Comparison of ENCODE assay signal across 36 cellular contexts in the genomic region with DNA sequence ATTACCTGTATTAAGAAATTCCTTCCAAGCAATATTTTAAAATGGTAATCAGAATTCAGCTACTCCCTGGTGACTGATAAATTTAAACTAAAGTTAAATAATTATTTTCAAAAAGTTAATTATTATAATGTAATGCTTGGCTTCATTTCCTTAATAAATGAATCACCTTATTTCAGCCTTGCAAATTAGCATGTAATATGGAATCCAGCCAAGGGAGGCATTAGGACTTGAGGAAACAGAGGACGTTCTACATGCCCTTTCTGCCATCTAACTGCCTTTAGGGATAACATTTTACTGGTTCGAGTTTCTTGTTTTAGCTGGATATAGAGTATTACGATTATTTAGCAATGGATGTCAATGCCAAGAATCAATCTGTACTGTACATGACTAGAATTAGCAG.
"Had no signal": no experiment of that assay in that cellular context is flagged by ENCODE, and none has a peak within 500 bp of the region (broad histone marks: within the 10 kb centered on the region; RNA-seq: fewer than 3 reads in every experiment).

No MANE protein-coding gene starts in this region.

- H3K36me3 ChIP-seq: adrenal gland, breast epithelium, esophagus muscularis mucosa, gastrocnemius medialis, WERI-Rb-1 had no signal

- H3K9me3 ChIP-seq: adrenal gland, gastrocnemius medialis had no signal

- H3K27me3 ChIP-seq: adrenal gland, breast epithelium, dorsolateral prefrontal cortex, esophagus muscularis mucosa, foreskin keratinocyte, gastrocnemius medialis had no signal

- H3K4me3 Mint-ChIP-seq: activated B cell treated with CpG ODN at 0.5 μM for 24 hours; activated CD8-positive, alpha-beta T cell treated with anti-CD3 and anti-CD28 coated beads for 36 hours; activated naive CD4-positive, alpha-beta T cell treated with anti-CD3 and anti-CD28 coated beads for 36 hours; activated naive CD4-positive, alpha-beta T cell treated with anti-CD3 and anti-CD28 coated beads, Interleukin-2, amount 50 U/mL, for 24 hours; activated naive CD8-positive, alpha-beta T cell treated with anti-CD3 and anti-CD28 coated beads for 36 hours; activated naive CD8-positive, alpha-beta T cell treated with anti-CD3 and anti-CD28 coated beads, Interleukin-2, amount 50 U/mL, for 24 hours; activated T-helper 1 cell treated with anti-CD3 and anti-CD28 coated beads, Interleukin-12 subunit alpha, Interleukin-12 subunit beta, Interleukin-2, Interleukin-4 antibody, amounts not matched to agents 30 ng/mL and 10 ng/mL and 1 ng/mL, durations not matched to agents 14 hours and 24 hours and 36 hours; brain; central memory CD8-positive, alpha-beta T cell; dendritic cell treated with granulocyte-macrophage colony-stimulating factor and Interleukin-4, amounts not matched to agents 40 ng/mL and 50 ng/mL, for 4 days; endodermal cell; T-helper 17 cell; T-helper 2 cell treated with Interferon-gamma antibody and Interleukin-4, amounts not matched to agents 5 μg/mL and 100 μg/mL, for 36 hours had no signal

- H3K27ac Mint-ChIP-seq: activated B cell treated with CpG ODN at 0.5 μM for 24 hours; activated CD8-positive, alpha-beta T cell treated with anti-CD3 and anti-CD28 coated beads for 36 hours; activated naive CD4-positive, alpha-beta T cell treated with anti-CD3 and anti-CD28 coated beads for 36 hours; activated naive CD4-positive, alpha-beta T cell treated with anti-CD3 and anti-CD28 coated beads, Interleukin-2, amount 50 U/mL, for 24 hours; activated naive CD8-positive, alpha-beta T cell treated with anti-CD3 and anti-CD28 coated beads for 36 hours; activated naive CD8-positive, alpha-beta T cell treated with anti-CD3 and anti-CD28 coated beads, Interleukin-2, amount 50 U/mL, for 24 hours; activated T-helper 1 cell treated with anti-CD3 and anti-CD28 coated beads, Interleukin-12 subunit alpha, Interleukin-12 subunit beta, Interleukin-2, Interleukin-4 antibody, amounts not matched to agents 30 ng/mL and 10 ng/mL and 1 ng/mL, durations not matched to agents 14 hours and 24 hours and 36 hours; activated T-helper 2 cell treated with anti-CD3 and anti-CD28 coated beads, Interferon-gamma antibody, Interleukin-2, Interleukin-4, amounts not matched to agents 10 μg/mL and 5 μg/mL and 100 μg/mL, durations not matched to agents 14 hours and 24 hours and 36 hours; brain; dendritic cell treated with granulocyte-macrophage colony-stimulating factor and Interleukin-4, amounts not matched to agents 40 ng/mL and 50 ng/mL, for 4 days; endodermal cell; T-helper 17 cell; T-helper 2 cell treated with Interferon-gamma antibody and Interleukin-4, amounts not matched to agents 5 μg/mL and 100 μg/mL, for 36 hours had no signal

- DNase-seq: activated B cell treated with CpG ODN at 0.5 μM for 24 hours; activated CD4-positive, alpha-beta T cell treated with anti-CD3 and anti-CD28 coated beads for 48 hours; activated CD4-positive, alpha-beta T cell treated with anti-CD3 and anti-CD28 coated beads, Interleukin-2, amount 50 U/mL, for 1 hour; activated CD4-positive, alpha-beta T cell treated with anti-CD3 and anti-CD28 coated beads, Interleukin-2, amount 50 U/mL, for 48 hours; activated CD8-positive, alpha-beta memory T cell treated with anti-CD3 and anti-CD28 coated beads for 24 hours; activated CD8-positive, alpha-beta T cell treated with anti-CD3 and anti-CD28 coated beads for 36 hours; activated effector memory CD4-positive, alpha-beta T cell treated with anti-CD3 and anti-CD28 coated beads, Interleukin-2, amount 50 U/mL, for 16 hours; activated naive CD4-positive, alpha-beta T cell treated with anti-CD3 and anti-CD28 coated beads for 36 hours; activated naive CD8-positive, alpha-beta T cell treated with anti-CD3 and anti-CD28 coated beads for 36 hours; activated naive CD8-positive, alpha-beta T cell treated with anti-CD3 and anti-CD28 coated beads, Interleukin-2, amount 50 U/mL, for 24 hours; activated T-cell treated with anti-CD3 and anti-CD28 coated beads, Interleukin-2, amount 50 U/mL, for 1 hour; activated T-cell treated with anti-CD3 and anti-CD28 coated beads, Interleukin-2, amount 50 U/mL, for 48 hours; adrenal gland; amygdala; aorta; dorsolateral prefrontal cortex; effector memory CD4-positive, alpha-beta T cell; endodermal cell; erythroblast; foreskin keratinocyte; gastrocnemius medialis; glutamatergic neuron; T-helper 1 cell; T-helper 17 cell; T1000 had no signal

- H3K4me1 ChIP-seq: adrenal gland, breast epithelium, esophagus muscularis mucosa, foreskin keratinocyte, gastrocnemius medialis had no signal

- H3K36me3 Mint-ChIP-seq: activated naive CD4-positive, alpha-beta T cell treated with anti-CD3 and anti-CD28 coated beads, Interleukin-2, amount 50 U/mL, for 24 hours; activated naive CD8-positive, alpha-beta T cell treated with anti-CD3 and anti-CD28 coated beads for 36 hours; brain had no signal

- H3K27ac ChIP-seq: adrenal gland, breast epithelium, coronary artery, dorsolateral prefrontal cortex, esophagus muscularis mucosa, foreskin keratinocyte, gastrocnemius medialis, WERI-Rb-1 had no signal

- H3K4me1 Mint-ChIP-seq: activated B cell treated with CpG ODN at 0.5 μM for 24 hours; activated naive CD4-positive, alpha-beta T cell treated with anti-CD3 and anti-CD28 coated beads, Interleukin-2, amount 50 U/mL, for 24 hours; activated naive CD8-positive, alpha-beta T cell treated with anti-CD3 and anti-CD28 coated beads for 36 hours; activated naive CD8-positive, alpha-beta T cell treated with anti-CD3 and anti-CD28 coated beads, Interleukin-2, amount 50 U/mL, for 24 hours; brain; central memory CD8-positive, alpha-beta T cell; endodermal cell; T-helper 17 cell had no signal

- H3K27me3 Mint-ChIP-seq: activated B cell treated with CpG ODN at 0.5 μM for 24 hours; activated CD8-positive, alpha-beta T cell treated with anti-CD3 and anti-CD28 coated beads for 36 hours; activated naive CD4-positive, alpha-beta T cell treated with anti-CD3 and anti-CD28 coated beads, Interleukin-2, amount 50 U/mL, for 24 hours; activated naive CD8-positive, alpha-beta T cell treated with anti-CD3 and anti-CD28 coated beads for 36 hours; activated naive CD8-positive, alpha-beta T cell treated with anti-CD3 and anti-CD28 coated beads, Interleukin-2, amount 50 U/mL, for 24 hours; central memory CD8-positive, alpha-beta T cell; dendritic cell treated with granulocyte-macrophage colony-stimulating factor and Interleukin-4, amounts not matched to agents 40 ng/mL and 50 ng/mL, for 4 days; T-helper 17 cell had no signal

- H3K4me3 ChIP-seq: adrenal gland, breast epithelium, coronary artery, dorsolateral prefrontal cortex, esophagus muscularis mucosa, gastrocnemius medialis had no signal
